Comparison of ENCODE assay signal across 8 cellular contexts in genomic region chr7:2241580-2242540, GRCh38. TPM values are rescaled to one million over a fixed set of nuclear protein-coding genes. Genes with fewer than 3 reads are reported as not detected.
DNase-seq lines count a peak whose midpoint lies in the region; TF ChIP-seq lines count a peak whose summit lies in the region.

MRM2 (minus strand) TSS chr7:2242205; CDS start chr7:2242169, 36 bp downstream.
NUDT1 (plus strand) TSS chr7:2242226; CDS start chr7:2244575, 2,349 bp downstream.

- peak within 1 kb of the TSS; percentile 93 for H3K4me3 Mint-ChIP-seq in T-helper 2 cell treated with Interferon-gamma antibody and Interleukin-4, amounts not matched to agents 5 μg/mL and 100 μg/mL, for 36 hours

- H3K27ac Mint-ChIP-seq in T-helper 2 cell treated with Interferon-gamma antibody and Interleukin-4, amounts not matched to agents 5 μg/mL and 100 μg/mL, for 36 hours, result peak within 1 kb of the TSS; percentile 91

- H3K36me3 ChIP-seq in ascending aorta (peaks cover 14 to 27% of the 10 kb centered on the region in 2 donors), uterus (no peaks in the 10 kb centered on the region)

- intact Hi-C loops in ascending aorta (cut with DNase I) (loop anchor here (2.0 to 5.0 kb wide), 3 partner anchors 70 to 161 kb away; partner anchors contain the start of genes CHST12, EIF3B and SNX8), uterus (cut with DNase I; ENCODE audit: low total_unique reads) (loop anchor here (10.0 kb wide), 1 partner anchor 113 kb away; the partner anchor contains the start of gene EIF3B)

- H3K27ac ChIP-seq in ascending aorta, result peak within 1 kb of the TSS; percentile 27 to 52
- H3K27ac ChIP-seq in uterus, result peak within 1 kb of the TSS; percentile 24 to 41

- DNase-seq in GM10266 (ENCODE audit: extremely low spot score) (peak; percentile 91), HFF-Myc (ENCODE audit: extremely low read depth, low read depth) (no peak), NCI-H1105 (lab: John Stamatoyannopoulos, UW) (peak; percentile 66), ascending aorta (ENCODE audit: low spot score in 2 of 2) (peak; percentile 16 to 92), hepatic stellate cell (ENCODE audit: low spot score) (peak; percentile 88), renal cortical epithelial cell (ENCODE audit: low read depth) (peak; percentile 36), uterus (peak; percentile 74 to 83)
- DNase-seq in T-helper 2 cell treated with Interferon-gamma antibody and Interleukin-4, amounts not matched to agents 5 μg/mL and 100 μg/mL, for 36 hours (ENCODE audit: low spot score), result peak; percentile 85

- H3K4me3 ChIP-seq in HFF-Myc (replicated peaks; ENCODE audit: low read depth, low read length), result peak within 1 kb of the TSS; percentile 88
- H3K4me3 ChIP-seq in ascending aorta, result peak within 1 kb of the TSS; percentile 74 to 91
- H3K4me3 ChIP-seq in uterus, result peak within 1 kb of the TSS; percentile 74 to 89

- H3K36me3 Mint-ChIP-seq in T-helper 2 cell treated with Interferon-gamma antibody and Interleukin-4, amounts not matched to agents 5 μg/mL and 100 μg/mL, for 36 hours (ENCODE audit: low read depth), result peaks cover 17% of the 10 kb centered on the region

- H3K4me1 Mint-ChIP-seq in T-helper 2 cell treated with Interferon-gamma antibody and Interleukin-4, amounts not matched to agents 5 μg/mL and 100 μg/mL, for 36 hours (ENCODE audit: low read depth), result peaks cover 11% of the 10 kb centered on the region

- H3K27me3 Mint-ChIP-seq in T-helper 2 cell treated with Interferon-gamma antibody and Interleukin-4, amounts not matched to agents 5 μg/mL and 100 μg/mL, for 36 hours (ENCODE audit: low read depth), result no peaks in the 10 kb centered on the region

- H3K9me3 ChIP-seq in ascending aorta (no peaks in the 10 kb centered on the region), uterus (no peaks in the 10 kb centered on the region)

- peaks cover 3 to 16% of the 10 kb centered on the region in 2 donors for H3K4me1 ChIP-seq in ascending aorta
- peaks cover 0 to 4% of the 10 kb centered on the region in 2 donors for H3K4me1 ChIP-seq in uterus

- no peaks in the 10 kb centered on the region for H3K9me3 Mint-ChIP-seq in T-helper 2 cell treated with Interferon-gamma antibody and Interleukin-4, amounts not matched to agents 5 μg/mL and 100 μg/mL, for 36 hours

- TF ChIP-seq POLR2A in uterus (IDR thresholded peaks at IDR 0.05), result peak; percentile 32 to 43

- TF ChIP-seq CTCF in GM10266 (IDR thresholded peaks at IDR 0.05; ENCODE audit: control insufficient read depth, insufficient read depth, low read depth, missing control alignments) (no peak), HFF-Myc (IDR thresholded peaks at IDR 0.05; ENCODE audit: low read depth, low read length, missing control alignments) (no peak), ascending aorta (IDR thresholded peaks at IDR 0.05) (no peak), uterus (IDR thresholded peaks at IDR 0.05) (no peak)

- no peaks in the 10 kb centered on the region for H3K27me3 ChIP-seq in ascending aorta
- no peaks in the 10 kb centered on the region for H3K27me3 ChIP-seq in uterus

RNA-seq across cellular contexts. Expression of gene MRM2, which starts in this region (rescaled TPM):
- total RNA-seq in ascending aorta, result 6.7 TPM
- 17.9 and 25.9 TPM in 2 replicates for total RNA-seq in renal cortical epithelial cell
- total RNA-seq in uterus, result 10 to 100 TPM in 2 of 4 donors, 1 to 10 TPM in 2; 2.1 to 29.4 (median 12.8) TPM

RNA-seq across cellular contexts. Expression of gene NUDT1, which starts in this region (rescaled TPM):
- total RNA-seq in ascending aorta (9.0 TPM), renal cortical epithelial cell (5.5 and 17.2 TPM in 2 replicates), uterus (10 to 100 TPM in 1 of 4 donors, 1 to 10 TPM in 2, not detected in 1; 2.4 to 13.1 (median 7.6) TPM)
